Comparison of ENCODE assay signal across 9 cellular contexts in genomic region chr12:113271853-113272561, GRCh38. TPM values are rescaled to one million over a fixed set of nuclear protein-coding genes. Genes with fewer than 3 reads are reported as not detected.
A peak's percentile ranks its signal among the peaks of the same experiment; 100 is the strongest.
DNase-seq lines count a peak whose midpoint lies in the region; ATAC-seq, FAIRE-seq and TF ChIP-seq lines count a peak whose summit lies in the region.
"Had no signal": no experiment of that assay in that cellular context is flagged by ENCODE, and none has a peak within 500 bp of the region (broad histone marks: within the 10 kb centered on the region; RNA-seq: fewer than 3 reads in every experiment).

No MANE protein-coding gene starts in this region.

- no peak overlapping the region for H3K9ac ChIP-seq in SK-N-SH

- no peak overlapping the region for H2AFZ ChIP-seq in SK-N-SH (ENCODE audit: low read depth)

- H3K27me3 ChIP-seq in SK-N-SH (ENCODE audit: insufficient read depth) (no peaks in the 10 kb centered on the region), pancreas (no peaks in the 10 kb centered on the region)

- no peaks in the 10 kb centered on the region for H4K20me1 ChIP-seq in SK-N-SH (ENCODE audit: insufficient read depth)

- H3K4me3 ChIP-seq in SK-N-SH (ENCODE audit: low read depth in 2 of 2, low read length in 1 of 2), result no peak overlapping the region
- no peak overlapping the region for H3K4me3 ChIP-seq in fibroblast of villous mesenchyme (ENCODE audit: low read depth, low read length)
- no peak overlapping the region for H3K4me3 ChIP-seq in pancreas

- H3K4me1 ChIP-seq in SK-N-SH (ENCODE audit: control insufficient read depth in 1 of 2, insufficient read depth in 2 of 2, low read depth in 1 of 2, low read length in 1 of 2) (peaks cover 5 to 22% of the 10 kb centered on the region in 2 experiments; a peak in 3 of 4 replicates), pancreas (peaks cover 11 to 29% (median 21%) of the 10 kb centered on the region in 3 donors)

- peak; percentile 93 to 96 (median 95) for ATAC-seq in pancreas
- ATAC-seq in HG03469 (IDR thresholded peaks at IDR 0.05; ENCODE audit: unreplicated experiment), result no peak
- no peak for ATAC-seq in GM18867 (IDR thresholded peaks at IDR 0.05; ENCODE audit: unreplicated experiment)
- no peak for ATAC-seq in naive thymus-derived CD8-positive, alpha-beta T cell

- DNase-seq in ELR (ENCODE audit: low read depth) (peak; percentile 80), SK-N-SH (peak; percentile 67), fibroblast of villous mesenchyme (ENCODE audit: low read depth) (peak; percentile 96), pancreas (peak; percentile 77 to 84 (median 83)), Calu3 (no peak)
- DNase-seq in naive thymus-derived CD8-positive, alpha-beta T cell, result no peak

- no peak overlapping the region for H3K4me3 Mint-ChIP-seq in naive thymus-derived CD8-positive, alpha-beta T cell
- H3K4me3 Mint-ChIP-seq in Calu3 (ENCODE audit: low read depth, unreplicated experiment), result no peak overlapping the region

- 0 out of 4 replicates have a peak, but pooled peaks of 1 of the 2 experiments have one; percentile 29 for TF ChIP-seq EP300 in SK-N-SH (IDR thresholded peaks at IDR 0.05; ENCODE audit: borderline replicate concordance in 1 of 2, low read depth in 1 of 2, low read length in 1 of 2)

- CTCF ChIA-PET in SK-N-SH (lab: Yijun Ruan, JAX), result interaction anchor here (0.7 kb wide), 1 partner anchor 12 kb away, joined by 3 read pairs; no protein-coding TSS in a partner anchor
- CTCF ChIA-PET in Calu3 (lab: Charles Lee), result no interaction called here

- H3K36me3 Mint-ChIP-seq in naive thymus-derived CD8-positive, alpha-beta T cell, result peaks cover 0 to 78% (median 34%) of the 10 kb centered on the region in 3 donors
- peaks cover 25% of the 10 kb centered on the region for H3K36me3 Mint-ChIP-seq in Calu3 (ENCODE audit: insufficient read depth, unreplicated experiment)

- H3K9me2 ChIP-seq in SK-N-SH, result no peaks in the 10 kb centered on the region

- no peaks in the 10 kb centered on the region for H3K79me2 ChIP-seq in SK-N-SH (ENCODE audit: insufficient read depth)

- no peak for FAIRE-seq in pancreas (lab: Jason Lieb, UNC)
- FAIRE-seq: frontal cortex had no signal

- H3F3A ChIP-seq in SK-N-SH (replicated peaks; ENCODE audit: insufficient read depth), result no peaks in the 10 kb centered on the region

- H3K27ac ChIP-seq in SK-N-SH (ENCODE audit: low read depth in 2 of 2, low read length in 1 of 2), result peak overlapping the region; percentile 30 to 81
- peak overlapping the region; percentile 17 to 81 (median 66) for H3K27ac ChIP-seq in pancreas

- 47% methylated on average over 12 of the region's 12 CpGs for whole genome bisulfite sequencing in SK-N-SH (ENCODE audit: low lambda C conversion rate)
- WGBS in pancreas, 2 donors, result 25 to 27% methylated on average over 12 of the region's 12 CpGs

- intact Hi-C loops in pancreas (cut with DNase I), result no loop called here
- intact Hi-C loops in Calu3 (cut with micrococcal nuclease; ENCODE audit: unreplicated experiment), result no loop called here

- peak overlapping the region in 1 of 10 donors; percentile 67 for H3K27ac Mint-ChIP-seq in naive thymus-derived CD8-positive, alpha-beta T cell
- H3K27ac Mint-ChIP-seq in Calu3 (ENCODE audit: unreplicated experiment), result no peak overlapping the region

- H3K36me3 ChIP-seq in SK-N-SH (replicated peaks in 1 of 2; ENCODE audit: control insufficient read depth in 1 of 2, insufficient read depth in 2 of 2, low read length in 1 of 2) (peaks cover 0 to 3% of the 10 kb centered on the region in 2 experiments), pancreas (peaks cover 5 to 59% (median 11%) of the 10 kb centered on the region in 3 donors)

- BruUV-seq in Calu3 (replicated peaks; lab: Mats Ljungman, UMichigan), result no TSS peak

- POLR2A ChIA-PET in SK-N-SH (lab: Yijun Ruan, JAX), result no interaction called here
- POLR2A ChIA-PET in naive thymus-derived CD8-positive, alpha-beta T cell (lab: Charles Lee), result interaction anchor here (0.6 kb wide), 1 partner anchor 75 kb away, joined by 4 read pairs; no protein-coding TSS in a partner anchor

- no peak for TF ChIP-seq RAD21 in SK-N-SH (IDR thresholded peaks at IDR 0.05; ENCODE audit: low read length)

- H3K27me3 Mint-ChIP-seq in naive thymus-derived CD8-positive, alpha-beta T cell, result no peaks in the 10 kb centered on the region
- H3K27me3 Mint-ChIP-seq in Calu3 (ENCODE audit: unreplicated experiment), result no peaks in the 10 kb centered on the region

- TF ChIP-seq CTCF in SK-N-SH (IDR thresholded peaks at IDR 0.05) (no peak), fibroblast of villous mesenchyme (IDR thresholded peaks at IDR 0.05; ENCODE audit: insufficient read depth, low read depth, low read length) (no peak), pancreas (IDR thresholded peaks at IDR 0.05) (no peak), Calu3 (IDR thresholded peaks at IDR 0.05; ENCODE audit: unreplicated experiment) (no peak)

- H3K4me2 ChIP-seq in SK-N-SH, result peak overlapping the region; percentile 16; the same call in 1 of the 2 replicates

- H3K4me1 Mint-ChIP-seq in naive thymus-derived CD8-positive, alpha-beta T cell, result peaks cover 0 to 3% (median 0%) of the 10 kb centered on the region in 4 donors
- H3K4me1 Mint-ChIP-seq in Calu3 (ENCODE audit: low read depth, unreplicated experiment), result no peaks in the 10 kb centered on the region

- no peaks in the 10 kb centered on the region for H3K9me3 Mint-ChIP-seq in naive thymus-derived CD8-positive, alpha-beta T cell
- no peaks in the 10 kb centered on the region for H3K9me3 Mint-ChIP-seq in Calu3 (ENCODE audit: low read depth, unreplicated experiment)

- H3K9me3 ChIP-seq in SK-N-SH (no peaks in the 10 kb centered on the region), pancreas (no peaks in the 10 kb centered on the region)

TF ChIP-seq in SK-N-SH, 30 proteins besides CTCF, POLR2A, EP300 and RAD21 (continues in another document):
- TF ChIP-seq ZBTB33 (IDR thresholded peaks at IDR 0.05; ENCODE audit: borderline replicate concordance, low read depth) (no peak), YY1 (IDR thresholded peaks at IDR 0.05; ENCODE audit: low read depth) (no peak), NRF1 (IDR thresholded peaks at IDR 0.05; ENCODE audit: low read depth, low read length) (no peak), FOXJ3 (CRISPR knock-in tag; IDR thresholded peaks at IDR 0.05) (no peak), IRF3 (IDR thresholded peaks at IDR 0.05; ENCODE audit: low read depth, low read length) (no peak), MEF2A (IDR thresholded peaks at IDR 0.05; ENCODE audit: borderline replicate concordance, low read depth) (no peak), RXRA (IDR thresholded peaks at IDR 0.05; ENCODE audit: borderline replicate concordance, low read depth) (no peak), SIN3A (IDR thresholded peaks at IDR 0.05; ENCODE audit: borderline replicate concordance, low read depth, low read length) (no peak), USF2 (IDR thresholded peaks at IDR 0.05; ENCODE audit: borderline replicate concordance, low read depth, low read length) (no peak), PBX3 (IDR thresholded peaks at IDR 0.05) (no peak), TCF12 (IDR thresholded peaks at IDR 0.05) (0 out of 2 replicates have a peak, but pooled peaks have one; percentile 27)

RNA-seq across cellular contexts. Expression of gene TPCN1, which starts 50.7 kb away (rescaled TPM):
- polyA plus RNA-seq in SK-N-SH (2012; rRNA removed), result 10.3 and 15.7 TPM in 2 replicates
- polyA plus RNA-seq in SK-N-SH (2012; cell fraction: cytosol; rRNA removed), result 7.0 and 10.7 TPM in 2 replicates
- 57.8 and 62.3 TPM in 2 replicates for polyA plus RNA-seq in SK-N-SH (2012; cell fraction: nucleus; rRNA removed)
- 15.8 and 25.9 TPM in 2 replicates for total RNA-seq in fibroblast of villous mesenchyme
- 10 to 100 TPM; 39.4 to 80.4 (median 52.0) TPM for total RNA-seq in pancreas
- polyA plus RNA-seq in pancreas, result 10 to 100 TPM; 73.1 to 83.4 TPM
- 10 to 100 TPM; 81.2 to 83.0 TPM for total RNA-seq in naive thymus-derived CD8-positive, alpha-beta T cell
- polyA plus RNA-seq in naive thymus-derived CD8-positive, alpha-beta T cell, result 10 to 100 TPM in 2 of 3 donors, 1 to 10 TPM in 1; 6.7 to 16.5 (median 11.0) TPM
- total RNA-seq in Calu3 (2022), result 83.0 and 91.1 TPM in 2 replicates

Comparison
In these comparisons a context has a peak if more than half of its experiments do, and no peak if none do; other contexts are left out.
1. DNase-seq: peak in ELR (single experiment), SK-N-SH (single experiment), fibroblast of villous mesenchyme (single experiment) and pancreas (6 of 6); none in naive thymus-derived CD8-positive, alpha-beta T cell (0 of 10) and Calu3 (single experiment).
2. ATAC-seq: peak in pancreas (4 of 4); none in HG03469 (single experiment), GM18867 (single experiment) and naive thymus-derived CD8-positive, alpha-beta T cell (0 of 2).